ENCODE assay signal across 18 cellular contexts in the genomic region with DNA sequence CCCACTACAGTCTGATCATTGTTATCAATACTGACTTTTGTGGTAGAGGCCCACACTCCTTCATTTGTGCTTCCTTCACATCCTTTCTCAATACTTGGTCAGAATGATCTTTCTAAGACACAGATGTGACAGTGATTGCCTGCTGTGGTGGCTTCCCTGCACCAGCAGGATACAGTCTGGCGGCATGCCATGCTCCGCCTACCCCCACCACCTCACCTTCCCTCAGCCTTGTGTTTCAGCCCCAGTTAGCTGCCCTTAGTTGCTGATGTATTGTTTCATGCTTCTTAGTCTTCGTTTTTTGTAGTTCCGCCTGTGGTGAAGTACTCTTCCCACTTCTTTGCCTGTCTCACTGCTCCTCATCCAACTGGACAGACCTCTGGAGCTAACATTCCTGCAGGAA. TPM values are rescaled to one million over a fixed set of nuclear protein-coding genes. Genes with fewer than 3 reads are reported as not detected.
DNase-seq lines count a peak whose midpoint lies in the region; ATAC-seq and TF ChIP-seq lines count a peak whose summit lies in the region.
"Had no signal": no experiment of that assay in that cellular context is flagged by ENCODE, and none has a peak within 500 bp of the region (broad histone marks: within the 10 kb centered on the region; RNA-seq: fewer than 3 reads in every experiment).

No MANE protein-coding gene starts in this region.

- H3K4me1 ChIP-seq in tibial artery = peaks cover 0 to 66% (median 36%) of the 10 kb centered on the region in 4 donors

- no peak for ATAC-seq in left ventricle myocardium superior
- ATAC-seq in Right ventricle myocardium inferior = no peak
- ATAC-seq: activated T-helper 17 cell treated with anti-CD3 and anti-CD28 coated beads, Interleukin-2, amount 50 U/mL, for 72 hours; stimulated activated naive B cell treated with anti-CD40 and anti-IgM and Interleukin-4, amounts not matched to agents 10 μg/mL and 1 μg/mL and 100 μg/mL, for 72 hours had no signal

- intact Hi-C loops in left ventricle myocardium superior (cut with micrococcal nuclease) = no loop called here
- intact Hi-C loops in Right ventricle myocardium inferior (cut with DNase I) = no loop called here
- intact Hi-C loops in tibial artery (cut with DNase I; ENCODE audit: low total_unique reads) = no loop called here

- H3K27me3 ChIP-seq in tibial artery = no peaks in the 10 kb centered on the region
- H3K27me3 ChIP-seq: BLaER1 treated with 17β-estradiol and CSF1 and Interleukin-3, amounts not matched to agents 10 nM and 100 nM; upper lobe of left lung had no signal

- peak overlapping the region; percentile 26 to 44 for H3K27ac ChIP-seq in coronary artery
- peak overlapping the region; percentile 59 to 72 for H3K27ac ChIP-seq in tibial artery
- H3K27ac ChIP-seq: BLaER1 treated with 17β-estradiol and CSF1 and Interleukin-3, amounts not matched to agents 10 nM and 100 nM; upper lobe of left lung had no signal

- H3K9me3 ChIP-seq in tibial artery = no peaks in the 10 kb centered on the region
- H3K9me3 ChIP-seq: upper lobe of left lung had no signal

- H3K4me3 ChIP-seq in coronary artery (no peak overlapping the region), tibial artery (no peak overlapping the region)
- H3K4me3 ChIP-seq: BLaER1 treated with 17β-estradiol and CSF1 and Interleukin-3, amounts not matched to agents 10 nM and 100 nM; upper lobe of left lung had no signal

- DNase-seq in DMS53 (lab: John Stamatoyannopoulos, UW) (peak; percentile 14), DMS53 treated with DMSO at 0.1 percent for 48 hours (lab: John Stamatoyannopoulos, UW; ENCODE audit: unreplicated experiment) (no peak), left ventricle myocardium superior (peak; percentile 31), Right ventricle myocardium inferior (ENCODE audit: missing footprints) (no peak), coronary artery (ENCODE audit: low spot score) (no peak), tibial artery (no peak), nucleus accumbens (lab: John Stamatoyannopoulos, UW) (no peak), T-helper 9 cell (no peak)
- DNase-seq: activated CD8-positive, alpha-beta memory T cell treated with anti-CD3 and anti-CD28 coated beads for 24 hours; DMS79 treated with DMSO at 0.1 percent for 48 hours; head of caudate nucleus; NCI-H1694; stimulated activated CD4-positive, alpha-beta T cell treated with anti-CD3 and anti-CD28 coated beads, Interleukin-12 subunit alpha, Interleukin-12 subunit beta, amount 100 ng/mL, for 4 hours; stimulated activated naive B cell treated with anti-CD40 and anti-IgM and Interleukin-4, amounts not matched to agents 10 μg/mL and 1 μg/mL and 100 μg/mL, for 72 hours; SW 1271 had no signal

- H3K36me3 ChIP-seq in tibial artery = no peaks in the 10 kb centered on the region
- H3K36me3 ChIP-seq: upper lobe of left lung had no signal

- TF ChIP-seq CTCF in coronary artery (IDR thresholded peaks at IDR 0.05) = no peak
- TF ChIP-seq CTCF in tibial artery (IDR thresholded peaks at IDR 0.05) = no peak

RNA-seq across cellular contexts. Expression of a gene that starts 10.9 kb away (rescaled TPM):
- 2.0 TPM for total RNA-seq in left ventricle myocardium superior
- total RNA-seq in Right ventricle myocardium inferior = 1.1 TPM

Comparison
In these comparisons a context has a peak if more than half of its experiments do, and no peak if none do; other contexts are left out.
1. DNase-seq: peak in DMS53 (single experiment) and left ventricle myocardium superior (single experiment); none in DMS53 treated with DMSO at 0.1 percent for 48 hours (single experiment), Right ventricle myocardium inferior (single experiment), coronary artery (single experiment), tibial artery (0 of 2), nucleus accumbens (0 of 56) and T-helper 9 cell (single experiment).